8 cellular contexts compared by ENCODE assay signal in genomic region chr19:5686326-5686646, GRCh38. TPM values are rescaled to one million over a fixed set of nuclear protein-coding genes. Genes with fewer than 3 reads are reported as not detected.
DNase-seq lines count a peak whose midpoint lies in the region; ATAC-seq and TF ChIP-seq lines count a peak whose summit lies in the region.

No MANE protein-coding gene starts in this region.

- H3K27me3 ChIP-seq in heart left ventricle (no peaks in the 10 kb centered on the region), body of pancreas (no peaks in the 10 kb centered on the region), vagina (no peaks in the 10 kb centered on the region)

- TF ChIP-seq POLR2A in heart left ventricle (IDR thresholded peaks at IDR 0.05) (no peak), body of pancreas (IDR thresholded peaks at IDR 0.05) (no peak), vagina (IDR thresholded peaks at IDR 0.05) (no peak)

- H3K4me3 ChIP-seq in heart left ventricle (peak overlapping the region; percentile 40 to 83 (median 66)), body of pancreas (peak overlapping the region in 1 of 2 donors; percentile 40), mesodermal cell (ENCODE audit: extremely low read depth, insufficient read depth, low read length, poor library complexity, severe bottlenecking) (peak overlapping the region; percentile 53), vagina (peak overlapping the region; percentile 56 to 59)

- intact Hi-C loops in heart left ventricle (cut with DNase I) (loop anchor here in 2 of 10 donors (10.0 kb wide), 2 partner anchors 109 to 1849 kb away; partner anchors contain the start of genes DUS3L (in 1 of the 2) and PNPLA6 (in 1 of the 2)), left ventricle myocardium superior (cut with micrococcal nuclease) (no loop called here), body of pancreas (cut with DNase I) (no loop called here), vagina (cut with DNase I) (loop anchor here (5.0 kb wide), 1 partner anchor 64 kb away; the partner anchor contains the start of genes SAFB and SAFB2)

- WGBS in heart left ventricle, 4 donors: 35 to 47% (median 44%) methylated on average over 6 to 16 of the region's 16 CpGs
- 31 to 34% methylated on average over 5 to 14 of the region's 16 CpGs for WGBS in body of pancreas, 2 donors
- 66 to 73% methylated on average over 10 to 14 of the region's 16 CpGs for WGBS in mesodermal cell (ENCODE audit: insufficient coverage in 2 of 2), 2 experiments

- peak in 1 of 5 donors; percentile 78 for DNase-seq in heart left ventricle
- DNase-seq in left ventricle myocardium superior: no peak
- no peak for DNase-seq in body of pancreas
- no peak for DNase-seq in vagina (ENCODE audit: extremely low spot score in 2 of 2)
- DNase-seq in NCI-H1105 treated with DMSO at 0.1 percent for 48 hours (lab: John Stamatoyannopoulos, UW): no peak
- DNase-seq in stimulated activated CD4-positive, alpha-beta T cell treated with anti-CD3 and anti-CD28 coated beads, Interleukin-1b, Interleukin-23, amount 100 ng/mL, for 48 hours: no peak
- no peak for DNase-seq in stimulated activated naive CD4-positive, alpha-beta T cell (lab: John Stamatoyannopoulos, UW)

- ATAC-seq in heart left ventricle: no peak
- no peak for ATAC-seq in left ventricle myocardium superior
- ATAC-seq in body of pancreas: no peak

- peak overlapping the region in 11 of 12 donors; percentile 40 to 87 (median 79) for H3K27ac ChIP-seq in heart left ventricle
- H3K27ac ChIP-seq in body of pancreas: peak overlapping the region; percentile 60 to 91 (median 76)
- H3K27ac ChIP-seq in mesodermal cell (ENCODE audit: low read depth, low read length, severe bottlenecking): peak overlapping the region; percentile 29
- peak overlapping the region; percentile 67 for H3K27ac ChIP-seq in vagina

- no peaks in the 10 kb centered on the region for H3K36me3 ChIP-seq in heart left ventricle
- H3K36me3 ChIP-seq in body of pancreas (replicated peaks in 1 of 2; ENCODE audit: insufficient read depth in 1 of 2, low read depth in 2 of 2): no peaks in the 10 kb centered on the region
- H3K36me3 ChIP-seq in mesodermal cell (ENCODE audit: control insufficient read depth, insufficient read depth, low read length): peaks cover 5% of the 10 kb centered on the region
- no peaks in the 10 kb centered on the region for H3K36me3 ChIP-seq in vagina

- H3K4me1 ChIP-seq in heart left ventricle (peaks cover 0 to 31% (median 12%) of the 10 kb centered on the region in 12 donors), body of pancreas (peaks cover 28% of the 10 kb centered on the region), mesodermal cell (ENCODE audit: control insufficient read depth, insufficient read depth, low read length, poor library complexity, severe bottlenecking) (no peaks in the 10 kb centered on the region), vagina (peaks cover 20% of the 10 kb centered on the region)

- H3K9me3 ChIP-seq in heart left ventricle: no peaks in the 10 kb centered on the region
- H3K9me3 ChIP-seq in body of pancreas: no peaks in the 10 kb centered on the region
- H3K9me3 ChIP-seq in mesodermal cell (ENCODE audit: control insufficient read depth, low read length): no peaks in the 10 kb centered on the region
- no peaks in the 10 kb centered on the region for H3K9me3 ChIP-seq in vagina

- TF ChIP-seq CTCF in heart left ventricle (IDR thresholded peaks at IDR 0.05): no peak
- no peak for TF ChIP-seq CTCF in body of pancreas (IDR thresholded peaks at IDR 0.05)
- no peak for TF ChIP-seq CTCF in vagina (IDR thresholded peaks at IDR 0.05)

RNA-seq across cellular contexts. Expression of gene RPL36, which starts 3.8 kb away (rescaled TPM):
- total RNA-seq in heart left ventricle (100 to 1,000 TPM; 255 to 475 (median 365) TPM), left ventricle myocardium superior (401 TPM), body of pancreas (100 to 1,000 TPM; 280 to 342 TPM), vagina (703 TPM)
- 100 to 1,000 TPM; 851 to 981 TPM for polyA plus RNA-seq in heart left ventricle
- 928 TPM for polyA plus RNA-seq in mesodermal cell (2013, experiment 1 of 2)
- 834 TPM for polyA plus RNA-seq in mesodermal cell (2013, experiment 2 of 2)

RNA-seq across cellular contexts. Expression of gene HSD11B1L, which starts 5.5 kb away (rescaled TPM):
- 10 to 100 TPM in 2 of 9 donors, 1 to 10 TPM in 7; 3.7 to 14.4 (median 5.2) TPM for total RNA-seq in heart left ventricle
- polyA plus RNA-seq in heart left ventricle: 1 to 10 TPM; 5.4 to 6.6 TPM
- 5.5 TPM for total RNA-seq in left ventricle myocardium superior
- 10 to 100 TPM; 11.9 to 21.8 TPM for total RNA-seq in body of pancreas
- 28.3 TPM for polyA plus RNA-seq in mesodermal cell (2013, experiment 1 of 2)
- 23.2 TPM for polyA plus RNA-seq in mesodermal cell (2013, experiment 2 of 2)
- 10.3 TPM for total RNA-seq in vagina

RNA-seq across cellular contexts. Expression of gene MICOS13, which starts 6.0 kb away (rescaled TPM):
- 100 to 1,000 TPM; 103 to 149 (median 123) TPM for total RNA-seq in heart left ventricle
- polyA plus RNA-seq in heart left ventricle: 100 to 1,000 TPM; 178 to 435 TPM
- total RNA-seq in left ventricle myocardium superior: 167 TPM
- 10 to 100 TPM; 14.5 to 14.8 TPM for total RNA-seq in body of pancreas
- 32.5 TPM for polyA plus RNA-seq in mesodermal cell (2013, experiment 1 of 2)
- 27.0 TPM for polyA plus RNA-seq in mesodermal cell (2013, experiment 2 of 2)
- 83.2 TPM for total RNA-seq in vagina

RNA-seq across cellular contexts. Expression of gene LONP1, which starts 33.7 kb away (rescaled TPM):
- 100 to 1,000 TPM in 2 of 9 donors, 10 to 100 TPM in 7; 61.2 to 108 (median 88.6) TPM for total RNA-seq in heart left ventricle
- 100 to 1,000 TPM in 1 of 2 donors, 10 to 100 TPM in 1; 97.6 to 123 TPM for polyA plus RNA-seq in heart left ventricle
- 90.7 TPM for total RNA-seq in left ventricle myocardium superior
- total RNA-seq in body of pancreas: 10 to 100 TPM; 31.9 to 95.6 TPM
- polyA plus RNA-seq in mesodermal cell (2013, experiment 1 of 2): 57.1 TPM
- 50.6 TPM for polyA plus RNA-seq in mesodermal cell (2013, experiment 2 of 2)
- total RNA-seq in vagina: 53.3 TPM

RNA-seq across cellular contexts. Expression of gene CATSPERD, which starts 34.2 kb away (rescaled TPM):
- not detected for total RNA-seq in heart left ventricle
- polyA plus RNA-seq in heart left ventricle: not detected
- not detected for total RNA-seq in left ventricle myocardium superior
- not detected for total RNA-seq in body of pancreas
- not detected for polyA plus RNA-seq in mesodermal cell (2013, experiment 1 of 2)
- not detected for polyA plus RNA-seq in mesodermal cell (2013, experiment 2 of 2)
- not detected for total RNA-seq in vagina

Comparison
In these comparisons a context has a peak if more than half of its experiments do, and no peak if none do; other contexts are left out.
1. H3K27ac ChIP-seq: peak in every context shown above with its lines; median percentile 79 in heart left ventricle; 76 in body of pancreas; 67 in vagina; 29 in mesodermal cell.